Comparison of ENCODE assay signal across 25 cellular contexts in the genomic region with DNA sequence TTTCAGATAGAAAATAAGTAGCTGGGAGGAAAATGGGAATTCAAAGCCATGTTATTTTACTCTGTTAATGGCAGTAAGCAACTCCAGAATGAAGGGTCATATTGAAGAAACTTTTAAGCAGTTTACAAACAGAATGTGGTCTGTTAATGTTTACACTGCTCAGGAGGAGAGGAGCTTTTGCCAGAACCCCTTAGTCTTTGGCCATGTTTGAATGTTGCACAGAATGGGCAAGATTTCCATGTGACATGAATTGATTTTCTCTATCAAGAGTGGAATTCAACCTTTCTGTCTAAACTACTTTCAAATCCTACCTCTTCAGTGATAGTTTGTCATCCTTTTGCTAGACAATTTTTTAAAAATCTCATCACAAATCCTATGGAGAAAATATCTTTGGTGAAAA.
DNase-seq lines count a peak whose midpoint lies in the region; ATAC-seq, FAIRE-seq and TF ChIP-seq lines count a peak whose summit lies in the region.
"Had no signal": no experiment of that assay in that cellular context is flagged by ENCODE, and none has a peak within 500 bp of the region (broad histone marks: within the 10 kb centered on the region; RNA-seq: fewer than 3 reads in every experiment).

No MANE protein-coding gene starts in this region.

- H3K79me2 ChIP-seq in HepG2 (ENCODE audit: insufficient read depth, low read length), result no peaks in the 10 kb centered on the region

- FAIRE-seq in HepG2 (lab: Jason Lieb, UNC), result no peak
- FAIRE-seq: A204.1, GM12878, GM12892, GM18507 had no signal

- H2AFZ ChIP-seq in HepG2 (ENCODE audit: low read length), result no peak overlapping the region

- intact Hi-C loops in HepG2 (cut with micrococcal nuclease; ENCODE audit: unreplicated experiment) (loop anchor here (10.0 kb wide), 3 partner anchors 182 to 482 kb away; no protein-coding TSS in a partner anchor), right lobe of liver (cut with DNase I) (no loop called here)

- H3K4me2 ChIP-seq in HepG2 (ENCODE audit: low read depth, low read length), result no peak overlapping the region
- H3K4me2 ChIP-seq: BLaER1 had no signal

- H3K36me3 ChIP-seq in liver (ENCODE audit: control insufficient read depth in 4 of 4, insufficient read depth in 3 of 4, low read depth in 1 of 4, low read length in 3 of 4) (no peaks in the 10 kb centered on the region), HepG2 (replicated peaks in 1 of 2; ENCODE audit: control insufficient read depth in 1 of 2, insufficient read depth in 2 of 2, low read length in 2 of 2) (no peaks in the 10 kb centered on the region), right lobe of liver (no peaks in the 10 kb centered on the region), MG63 (no peaks in the 10 kb centered on the region)
- H3K36me3 ChIP-seq: BE2C, BLaER1 had no signal

- H3K4me3 ChIP-seq in liver (ENCODE audit: low read depth in 1 of 3, low read length in 3 of 3), result no peak overlapping the region
- no peak overlapping the region for H3K4me3 ChIP-seq in HepG2 (replicated peaks in 1 of 3; ENCODE audit: insufficient read depth in 1 of 3, low read depth in 2 of 3, low read length in 3 of 3)
- H3K4me3 ChIP-seq in right lobe of liver, result no peak overlapping the region
- no peak overlapping the region for H3K4me3 ChIP-seq in MG63
- H3K4me3 ChIP-seq: BLaER1, GM12878 had no signal

- ATAC-seq in HepG2, result no peak
- ATAC-seq in right lobe of liver, result peak; percentile 68 to 83 (median 74)
- ATAC-seq: GM12878 had no signal

- POLR2A ChIA-PET in HepG2 (lab: Yijun Ruan, JAX), result no interaction called here

- H3K9ac ChIP-seq in liver (ENCODE audit: low read depth in 1 of 2, low read length in 2 of 2), result no peak overlapping the region
- H3K9ac ChIP-seq in HepG2 (ENCODE audit: insufficient read depth, low read depth, low read length), result no peak overlapping the region
- H3K9ac ChIP-seq: BLaER1 had no signal

- no peak for TF ChIP-seq POLR2A in HepG2 (IDR thresholded peaks at IDR 0.05; ENCODE audit: insufficient read depth in 1 of 2, low read depth in 2 of 2, low read length in 2 of 2)
- no peak for TF ChIP-seq POLR2A in right lobe of liver (IDR thresholded peaks at IDR 0.05)

- BruUV-seq in HepG2 (replicated peaks; lab: Mats Ljungman, UMichigan), result no TSS peak

- no peaks in the 10 kb centered on the region for H3K27me3 ChIP-seq in liver (ENCODE audit: control insufficient read depth in 4 of 4, insufficient read depth in 4 of 4, low read length in 3 of 4)
- no peaks in the 10 kb centered on the region for H3K27me3 ChIP-seq in HepG2 (ENCODE audit: control insufficient read depth in 1 of 2, insufficient read depth in 2 of 2, low read length in 2 of 2)
- no peaks in the 10 kb centered on the region for H3K27me3 ChIP-seq in right lobe of liver
- no peaks in the 10 kb centered on the region for H3K27me3 ChIP-seq in MG63
- H3K27me3 ChIP-seq: BE2C had no signal

- H3K9me3 ChIP-seq in liver (ENCODE audit: control insufficient read depth in 4 of 4, low read length in 3 of 4) (peaks cover 0 to 2% (median 0%) of the 10 kb centered on the region in 4 donors), HepG2 (ENCODE audit: low read length) (no peaks in the 10 kb centered on the region), right lobe of liver (no peaks in the 10 kb centered on the region), MG63 (no peaks in the 10 kb centered on the region)
- H3K9me3 ChIP-seq: BE2C had no signal

- TF ChIP-seq EP300 in HepG2 (IDR thresholded peaks at IDR 0.05; ENCODE audit: low read depth in 2 of 2, low read length in 2 of 2) (no peak), HepG2 (CRISPR knock-in tag; IDR thresholded peaks at IDR 0.05; ENCODE audit: borderline replicate concordance) (no peak)

- TF ChIP-seq CTCF in liver (IDR thresholded peaks at IDR 0.05; ENCODE audit: low read depth, low read length, missing input control) (no peak), HepG2 (CRISPR knock-in tag; IDR thresholded peaks at IDR 0.05) (no peak), right lobe of liver (IDR thresholded peaks at IDR 0.05) (no peak)

- CTCF ChIA-PET in HepG2 (lab: Yijun Ruan, JAX; ENCODE audit: low intra/inter-chr PET ratio, low total read pairs), result no interaction called here

- in situ Hi-C loops in HepG2 (cut with HindIII; ENCODE audit: extremely low pct_ligation_motif_present, low pct_unique_long_range_greater_than_20kb), result loop anchor here (25.0 kb wide), 2 partner anchors 474 to 674 kb away; partner anchors contain the start of gene CLCN5

- H3K27ac ChIP-seq in liver (ENCODE audit: low read depth in 1 of 2, low read length in 2 of 2) (no peak overlapping the region), HepG2 (ENCODE audit: extremely low read length, insufficient read depth, low read length) (no peak overlapping the region), right lobe of liver (no peak overlapping the region)
- H3K27ac ChIP-seq: BLaER1 had no signal

- no peak for TF ChIP-seq RAD21 in liver (IDR thresholded peaks at IDR 0.05)
- no peak for TF ChIP-seq RAD21 in HepG2 (CRISPR knock-in tag; IDR thresholded peaks at IDR 0.05)

- H4K20me1 ChIP-seq in HepG2 (ENCODE audit: insufficient read depth, low read length), result no peaks in the 10 kb centered on the region
- H4K20me1 ChIP-seq: BLaER1 had no signal

- DNase-seq in HepG2 (ENCODE audit: low spot score), result no peak
- DNase-seq in right lobe of liver, result no peak
- no peak for DNase-seq in MG63
- no peak for DNase-seq in HT-29 (ENCODE audit: low spot score)
- DNase-seq: 8988T; ACHN; BE2C; C1 segment of cervical spinal cord; CD4-positive, alpha-beta memory T cell; CD4-positive, CD25-positive, alpha-beta regulatory T cell; CD8-positive, alpha-beta memory T cell; COR-L47; DMS 273 treated with DMSO at 0.1 percent for 48 hours; DMS153; DMS53; DMS79; DND-41; EL; GDM1 had no signal

- H3K4me1 ChIP-seq in liver (ENCODE audit: control insufficient read depth in 4 of 4, insufficient read depth in 4 of 4, low read length in 3 of 4) (peaks cover 0 to 8% (median 5%) of the 10 kb centered on the region in 4 donors), HepG2 (ENCODE audit: insufficient read depth, low read length) (no peaks in the 10 kb centered on the region), right lobe of liver (no peaks in the 10 kb centered on the region)
- H3K4me1 ChIP-seq: BLaER1 had no signal

TF ChIP-seq in liver, 16 proteins besides CTCF, POLR2A, EP300 and RAD21 (continues in another document):
- TF ChIP-seq YY1 (IDR thresholded peaks at IDR 0.05), result peak; percentile 57
- TF ChIP-seq REST (IDR thresholded peaks at IDR 0.05), result no peak
- no peak for TF ChIP-seq MAX (IDR thresholded peaks at IDR 0.05)

TF ChIP-seq in HepG2, 621 proteins besides CTCF, POLR2A, EP300 and RAD21:
- TF ChIP-seq ZNF282 (IDR thresholded peaks at IDR 0.05; ENCODE audit: partially characterized antibody), result no peak
- TF ChIP-seq, protein P1, sequence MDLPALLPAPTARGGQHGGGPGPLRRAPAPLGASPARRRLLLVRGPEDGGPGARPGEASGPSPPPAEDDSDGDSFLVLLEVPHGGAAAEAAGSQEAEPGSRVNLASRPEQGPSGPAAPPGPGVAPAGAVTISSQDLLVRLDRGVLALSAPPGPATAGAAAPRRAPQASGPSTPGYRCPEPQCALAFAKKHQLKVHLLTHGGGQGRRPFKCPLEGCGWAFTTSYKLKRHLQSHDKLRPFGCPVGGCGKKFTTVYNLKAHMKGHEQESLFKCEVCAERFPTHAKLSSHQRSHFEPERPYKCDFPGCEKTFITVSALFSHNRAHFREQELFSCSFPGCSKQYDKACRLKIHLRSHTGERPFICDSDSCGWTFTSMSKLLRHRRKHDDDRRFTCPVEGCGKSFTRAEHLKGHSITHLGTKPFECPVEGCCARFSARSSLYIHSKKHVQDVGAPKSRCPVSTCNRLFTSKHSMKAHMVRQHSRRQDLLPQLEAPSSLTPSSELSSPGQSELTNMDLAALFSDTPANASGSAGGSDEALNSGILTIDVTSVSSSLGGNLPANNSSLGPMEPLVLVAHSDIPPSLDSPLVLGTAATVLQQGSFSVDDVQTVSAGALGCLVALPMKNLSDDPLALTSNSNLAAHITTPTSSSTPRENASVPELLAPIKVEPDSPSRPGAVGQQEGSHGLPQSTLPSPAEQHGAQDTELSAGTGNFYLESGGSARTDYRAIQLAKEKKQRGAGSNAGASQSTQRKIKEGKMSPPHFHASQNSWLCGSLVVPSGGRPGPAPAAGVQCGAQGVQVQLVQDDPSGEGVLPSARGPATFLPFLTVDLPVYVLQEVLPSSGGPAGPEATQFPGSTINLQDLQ (CRISPR knock-in tag; IDR thresholded peaks at IDR 0.05), result no peak
- TF ChIP-seq ZNF281 (CRISPR knock-in tag; IDR thresholded peaks at IDR 0.05; ENCODE audit: borderline replicate concordance), result no peak
- no peak for TF ChIP-seq ZNF841 (CRISPR knock-in tag; IDR thresholded peaks at IDR 0.05; ENCODE audit: borderline replicate concordance)
